In genomic region chr6:37051138-37052026, GRCh38 we compare ENCODE assay signal across 9 cellular contexts. TPM values are rescaled to one million over a fixed set of nuclear protein-coding genes. Genes with fewer than 3 reads are reported as not detected.
DNase-seq lines count a peak whose midpoint lies in the region; ATAC-seq, FAIRE-seq and TF ChIP-seq lines count a peak whose summit lies in the region.
"Had no signal": no experiment of that assay in that cellular context is flagged by ENCODE, and none has a peak within 500 bp of the region (broad histone marks: within the 10 kb centered on the region; RNA-seq: fewer than 3 reads in every experiment).

No MANE protein-coding gene starts in this region.

- no peak for TF ChIP-seq POLR2A in HepG2 (IDR thresholded peaks at IDR 0.05; ENCODE audit: insufficient read depth in 1 of 2, low read depth in 2 of 2, low read length in 2 of 2)

- peak; percentile 12 for FAIRE-seq in HepG2 (lab: Jason Lieb, UNC)
- FAIRE-seq: TTC549 had no signal

- TF ChIP-seq EP300 in HepG2 (IDR thresholded peaks at IDR 0.05; ENCODE audit: low read depth in 2 of 2, low read length in 2 of 2) (no peak), HepG2 (CRISPR knock-in tag; IDR thresholded peaks at IDR 0.05; ENCODE audit: borderline replicate concordance) (no peak; the same call in 1 of the 2 replicates)

- peak; percentile 99 for TF ChIP-seq CTCF in chondrocyte (IDR thresholded peaks at IDR 0.05)
- TF ChIP-seq CTCF in HepG2 (CRISPR knock-in tag; IDR thresholded peaks at IDR 0.05): peak; percentile 100

- peaks cover 1% of the 10 kb centered on the region for H3K27me3 Mint-ChIP-seq in chondrocyte (ENCODE audit: low read depth)

- no peak overlapping the region for H3K27ac Mint-ChIP-seq in chondrocyte (ENCODE audit: unreplicated experiment)

- H2AFZ ChIP-seq in HepG2 (ENCODE audit: low read length): no peak overlapping the region

- no peak overlapping the region for H3K27ac ChIP-seq in HepG2 (ENCODE audit: extremely low read length, insufficient read depth, low read length)

- no peaks in the 10 kb centered on the region for H4K20me1 ChIP-seq in HepG2 (ENCODE audit: insufficient read depth, low read length)

- H3K36me3 ChIP-seq in HepG2 (replicated peaks in 1 of 2; ENCODE audit: control insufficient read depth in 1 of 2, insufficient read depth in 2 of 2, low read length in 2 of 2): no peaks in the 10 kb centered on the region

- DNase-seq in COLO829 (ENCODE audit: low spot score) (peak; percentile 82), NCI-H526 treated with DMSO at 0.1 percent for 48 hours (lab: John Stamatoyannopoulos, UW) (peak; percentile 20), chondrocyte (ENCODE audit: low spot score) (no peak), HepG2 (ENCODE audit: low spot score) (peak; percentile 70)
- DNase-seq in activated CD4-positive, alpha-beta T cell treated with anti-CD3 and anti-CD28 coated beads for 48 hours: peak; percentile 95
- DNase-seq in stimulated activated CD4-positive, alpha-beta T cell treated with anti-CD3 and anti-CD28 coated beads, Interleukin-4, amount 100 ng/mL, for 24 hours: peak; percentile 87

- intact Hi-C loops in HepG2 (cut with micrococcal nuclease; ENCODE audit: unreplicated experiment): loop anchor here (1.0 to 5.0 kb wide), 4 partner anchors 23 to 159 kb away; no protein-coding TSS in a partner anchor

- no peak overlapping the region for H3K9ac ChIP-seq in HepG2 (ENCODE audit: insufficient read depth, low read depth, low read length)

- peaks cover 16% of the 10 kb centered on the region for H3K4me1 Mint-ChIP-seq in chondrocyte (ENCODE audit: low read depth)

- POLR2A ChIA-PET in HepG2 (lab: Yijun Ruan, JAX): interaction anchor here (0.7 to 4.1 kb wide), 17 partner anchors 8 to 158 kb away, joined by 3 to 73 read pairs (median 7); partner anchors contain the start of gene PIM1

- H3K9me3 Mint-ChIP-seq in chondrocyte (ENCODE audit: low read depth): no peaks in the 10 kb centered on the region

- peak; percentile 100 for TF ChIP-seq RAD21 in HepG2 (CRISPR knock-in tag; IDR thresholded peaks at IDR 0.05)

- no peaks in the 10 kb centered on the region for H3K36me3 Mint-ChIP-seq in chondrocyte (ENCODE audit: low read depth)

- 1% methylated on average over 16 of the region's 25 CpGs for WGBS in HepG2 (ENCODE audit: low lambda C conversion rate)

- peaks cover 2 to 17% of the 10 kb centered on the region in 2 experiments; a peak in 4 of 5 replicates for H3K27me3 ChIP-seq in HepG2 (ENCODE audit: control insufficient read depth in 1 of 2, insufficient read depth in 2 of 2, low read length in 2 of 2)

- no peaks in the 10 kb centered on the region for H3K79me2 ChIP-seq in HepG2 (ENCODE audit: insufficient read depth, low read length)

- H3K4me3 ChIP-seq in HepG2 (replicated peaks in 1 of 3; ENCODE audit: insufficient read depth in 1 of 3, low read depth in 2 of 3, low read length in 3 of 3): peak overlapping the region in 2 of 3 experiments; percentile 12 to 64; a peak in 3 of 6 replicates

- H3K9me3 ChIP-seq in HepG2 (ENCODE audit: low read length): no peaks in the 10 kb centered on the region

- ATAC-seq in HG03045 (IDR thresholded peaks at IDR 0.05; ENCODE audit: unreplicated experiment) (peak; percentile 38), HepG2 (peak; percentile 82), GM21526 (IDR thresholded peaks at IDR 0.05; ENCODE audit: low FRiP score, unreplicated experiment) (no peak)

- CTCF ChIA-PET in HepG2 (lab: Yijun Ruan, JAX; ENCODE audit: low intra/inter-chr PET ratio, low total read pairs): interaction anchor here (0.7 to 3.1 kb wide), 9 partner anchors 8 to 159 kb away, joined by 3 to 72 read pairs (median 5); partner anchors contain the start of gene PIM1

- in situ Hi-C loops in HepG2 (cut with HindIII; ENCODE audit: extremely low pct_ligation_motif_present, low pct_unique_long_range_greater_than_20kb): loop anchor here (5.0 kb wide), 3 partner anchors 51 to 156 kb away; partner anchors contain the start of gene PIM1

- BruUV-seq in HepG2 (replicated peaks; lab: Mats Ljungman, UMichigan): no TSS peak

- H3K4me2 ChIP-seq in HepG2 (ENCODE audit: low read depth, low read length): peak overlapping the region; percentile 77

- H3K4me3 Mint-ChIP-seq in chondrocyte (ENCODE audit: unreplicated experiment): no peak overlapping the region

- peaks cover 78% of the 10 kb centered on the region for H3K4me1 ChIP-seq in HepG2 (ENCODE audit: insufficient read depth, low read length)

TF ChIP-seq in HepG2, 621 proteins besides CTCF, POLR2A, EP300 and RAD21 (continues in another document):
- TF ChIP-seq SKIL (CRISPR knock-in tag; IDR thresholded peaks at IDR 0.05; ENCODE audit: borderline replicate concordance) (0 out of 2 replicates have a peak, but pooled peaks have one; percentile 66), MLXIP (CRISPR knock-in tag; IDR thresholded peaks at IDR 0.05; ENCODE audit: borderline replicate concordance) (no peak), SOX5 (CRISPR knock-in tag; IDR thresholded peaks at IDR 0.05; ENCODE audit: borderline replicate concordance) (peak; percentile 55; the same call in 1 of the 2 replicates), ZNF652 (CRISPR knock-in tag; IDR thresholded peaks at IDR 0.05; ENCODE audit: borderline replicate concordance, low read depth) (0 out of 2 replicates have a peak, but pooled peaks have one; percentile 33), YEATS2 (CRISPR knock-in tag; IDR thresholded peaks at IDR 0.05; ENCODE audit: borderline replicate concordance) (peak; percentile 48; the same call in 1 of the 2 replicates)

RNA-seq across cellular contexts. Expression of gene FGD2, which starts 45.9 kb away (rescaled TPM):
- total RNA-seq in chondrocyte: not detected in 3 replicates
- not detected in 2 replicates for total RNA-seq in HepG2 (2016; rRNA removed; fragmentation: Illumina TruSeq; extraction: Trizol)
- not detected in 2 replicates for total RNA-seq in HepG2 (2016; cell fraction: cytosol; rRNA removed; fragmentation: Illumina TruSeq; extraction: Trizol; ENCODE audit: low read depth)
- total RNA-seq in HepG2 (2016; cell fraction: insoluble cytoplasmic fraction; rRNA removed; fragmentation: Illumina TruSeq; extraction: Trizol): not detected in 2 replicates
- not detected in 2 replicates for total RNA-seq in HepG2 (2016; cell fraction: membrane; rRNA removed; fragmentation: Illumina TruSeq; extraction: Trizol)
- total RNA-seq in HepG2 (2016; cell fraction: nucleus; rRNA removed; fragmentation: Illumina TruSeq; extraction: Trizol): not detected in 2 replicates
- 0.03 TPM in 1 of 2 replicates, not detected in the other for polyA plus RNA-seq in HepG2 (2011; rRNA removed)
- polyA plus RNA-seq in HepG2 (2011; cell fraction: cytosol; rRNA removed): not detected in 2 replicates
- polyA plus RNA-seq in HepG2 (2011; cell fraction: nucleus; rRNA removed): 0.13 and 0.17 TPM in 2 replicates
- not detected in 2 replicates for polyA plus RNA-seq in HepG2 (2012)
- polyA plus RNA-seq in HepG2 (2016; cell fraction: cytosol; fragmentation: Illumina TruSeq; extraction: Trizol; ENCODE audit: low read depth): not detected in 2 replicates
- polyA plus RNA-seq in HepG2 (2016; cell fraction: insoluble cytoplasmic fraction; fragmentation: Illumina TruSeq; extraction: Trizol; ENCODE audit: low read depth): not detected in 2 replicates
- not detected in 2 replicates for polyA plus RNA-seq in HepG2 (2016; cell fraction: membrane; fragmentation: Illumina TruSeq; extraction: Trizol; ENCODE audit: low read depth)
- polyA plus RNA-seq in HepG2 (2016; cell fraction: nucleus; fragmentation: Illumina TruSeq; extraction: Trizol; ENCODE audit: insufficient read depth, low read depth): not detected in 2 replicates
- not detected in 2 replicates for polyA minus RNA-seq in HepG2 (2011; rRNA and poly(A)+ RNA removed; ENCODE audit: low replicate concordance)
- not detected in 2 replicates for polyA minus RNA-seq in HepG2 (2011; cell fraction: cytosol; rRNA and poly(A)+ RNA removed)
- polyA minus RNA-seq in HepG2 (2011; cell fraction: nucleus; rRNA and poly(A)+ RNA removed): 0.25 TPM in 1 of 2 replicates, not detected in the other
